In the genomic region with DNA sequence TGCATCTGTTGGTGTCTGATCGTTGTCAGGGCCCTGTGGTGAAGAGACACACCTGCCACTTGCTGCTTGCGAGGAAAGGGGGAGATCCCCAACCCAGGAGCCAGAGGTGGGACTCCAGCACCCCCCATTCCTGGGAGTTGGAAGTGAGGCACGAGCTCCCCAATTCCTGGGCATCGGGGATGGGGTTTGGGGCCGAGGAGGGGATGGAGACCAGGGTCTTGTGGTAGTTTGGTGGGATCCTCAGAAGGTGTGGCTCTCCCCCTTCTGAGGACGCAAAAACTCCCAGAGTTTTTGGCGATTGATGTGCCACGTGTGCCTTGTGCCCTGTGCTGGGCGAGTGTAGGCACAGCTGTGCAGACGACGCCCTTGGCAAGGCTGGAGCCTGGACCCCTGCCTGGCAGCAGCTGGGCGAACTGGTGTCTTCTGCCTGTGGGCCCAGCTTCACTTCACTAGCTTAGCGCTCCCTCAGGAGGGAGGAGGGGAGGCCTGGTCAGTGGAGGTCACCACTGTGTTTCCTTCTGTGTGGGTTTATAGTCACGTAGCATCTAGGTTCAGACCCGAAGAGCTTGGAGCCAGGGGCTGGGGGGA, we compare ENCODE assay signal across 9 cellular contexts. TPM values are rescaled to one million over a fixed set of nuclear protein-coding genes. Genes with fewer than 3 reads are reported as not detected.
DNase-seq lines count a peak whose midpoint lies in the region; ATAC-seq and TF ChIP-seq lines count a peak whose summit lies in the region.
"Had no signal": no experiment of that assay in that cellular context is flagged by ENCODE, and none has a peak within 500 bp of the region (broad histone marks: within the 10 kb centered on the region; RNA-seq: fewer than 3 reads in every experiment).

No MANE protein-coding gene starts in this region.

- peaks cover 74% of the 10 kb centered on the region for H3K79me2 ChIP-seq in ACC112 (ENCODE audit: control insufficient read depth, insufficient read depth, low read length, unreplicated experiment)
- H3K79me2 ChIP-seq in neural progenitor cell (ENCODE audit: low read depth) = peaks cover 45% of the 10 kb centered on the region

- H3K4me1 Mint-ChIP-seq in HFFc6 (ENCODE audit: low read depth) (peaks cover 15% of the 10 kb centered on the region), neural progenitor cell (peaks cover 19% of the 10 kb centered on the region), glutamatergic neuron (ENCODE audit: low read depth, unreplicated experiment) (peaks cover 12% of the 10 kb centered on the region)
- peaks cover 33% of the 10 kb centered on the region for H3K4me1 Mint-ChIP-seq in central memory CD8-positive, alpha-beta T cell

- peaks cover 7% of the 10 kb centered on the region for H3F3A ChIP-seq in neural progenitor cell (ENCODE audit: low read depth)

- no peak for ATAC-seq in central memory CD8-positive, alpha-beta T cell (replicated peaks; ENCODE audit: extremely low read depth, poor library complexity, severe bottlenecking)

- H3K36me3 ChIP-seq in ACC112 (ENCODE audit: insufficient read depth, low read length) = no peaks in the 10 kb centered on the region
- no peaks in the 10 kb centered on the region for H3K36me3 ChIP-seq in neural progenitor cell

- DNase-seq in HFFc6 = no peak
- peak in 1 of 2 donors; percentile 12 for DNase-seq in central memory CD8-positive, alpha-beta T cell (ENCODE audit: low spot score in 2 of 2)
- no peak for DNase-seq in neural progenitor cell (ENCODE audit: low spot score)
- DNase-seq in GOT3 (lab: John Stamatoyannopoulos, UW) = no peak
- no peak for DNase-seq in activated CD4-positive, CD25-positive, alpha-beta regulatory T cell (lab: John Stamatoyannopoulos, UW)
- no peak for DNase-seq in glutamatergic neuron
- no peak for DNase-seq in NCI-H748 treated with DMSO at 0.1 percent for 48 hours (lab: John Stamatoyannopoulos, UW)
- DNase-seq: NCI-H1092 had no signal

- H3K27me3 Mint-ChIP-seq in HFFc6 (ENCODE audit: insufficient read depth) (peaks cover 2% of the 10 kb centered on the region), neural progenitor cell (ENCODE audit: insufficient read depth, low read depth) (peaks cover 10% of the 10 kb centered on the region), glutamatergic neuron (ENCODE audit: unreplicated experiment) (peaks cover 14% of the 10 kb centered on the region)
- H3K27me3 Mint-ChIP-seq in central memory CD8-positive, alpha-beta T cell = no peaks in the 10 kb centered on the region

- H3K27me3 ChIP-seq in ACC112 (ENCODE audit: insufficient read depth, low read length) (0 out of 2 replicates have a peak, but pooled peaks cover 1% of the 10 kb centered on the region), neural progenitor cell (peaks cover 14% of the 10 kb centered on the region)

- H3K4me3 Mint-ChIP-seq in HFFc6 = peak overlapping the region; percentile 99
- H3K4me3 Mint-ChIP-seq in central memory CD8-positive, alpha-beta T cell = peak overlapping the region; percentile 96
- peak overlapping the region; percentile 98 for H3K4me3 Mint-ChIP-seq in neural progenitor cell
- H3K4me3 Mint-ChIP-seq in glutamatergic neuron (ENCODE audit: unreplicated experiment) = no peak overlapping the region

- H4K20me1 ChIP-seq in neural progenitor cell (ENCODE audit: low read depth) = peaks cover 14% of the 10 kb centered on the region

- H3K27ac ChIP-seq in ACC112 (ENCODE audit: low read depth, low read length) (no peak overlapping the region), neural progenitor cell (no peak overlapping the region)

- H3K4me1 ChIP-seq in ACC112 (ENCODE audit: control insufficient read depth, insufficient read depth, low read length, unreplicated experiment) (peaks cover 19% of the 10 kb centered on the region), neural progenitor cell (peaks cover 6% of the 10 kb centered on the region)

- H3K36me3 Mint-ChIP-seq in HFFc6 (ENCODE audit: low read depth) (peaks cover 5% of the 10 kb centered on the region; the same call in 1 of the 2 replicates), neural progenitor cell (no peaks in the 10 kb centered on the region), glutamatergic neuron (ENCODE audit: unreplicated experiment) (no peaks in the 10 kb centered on the region)
- H3K36me3 Mint-ChIP-seq in central memory CD8-positive, alpha-beta T cell (ENCODE audit: insufficient read depth) = peaks cover 36% of the 10 kb centered on the region

- peak overlapping the region; percentile 51 for H3K27ac Mint-ChIP-seq in HFFc6
- H3K27ac Mint-ChIP-seq in central memory CD8-positive, alpha-beta T cell (ENCODE audit: low read depth) = peak overlapping the region; percentile 93
- H3K27ac Mint-ChIP-seq in neural progenitor cell = no peak overlapping the region
- H3K27ac Mint-ChIP-seq in glutamatergic neuron (ENCODE audit: unreplicated experiment) = no peak overlapping the region

- H2AFZ ChIP-seq in ACC112 (ENCODE audit: low read length, unreplicated experiment) (no peak overlapping the region), neural progenitor cell (replicated peaks) (no peak overlapping the region)

- peak overlapping the region; percentile 86 for H3K4me3 ChIP-seq in ACC112 (ENCODE audit: low read depth, low read length)
- H3K4me3 ChIP-seq in neural progenitor cell = no peak overlapping the region

- H3K9me3 Mint-ChIP-seq in HFFc6 (no peaks in the 10 kb centered on the region), neural progenitor cell (no peaks in the 10 kb centered on the region), glutamatergic neuron (ENCODE audit: unreplicated experiment) (peaks cover 14% of the 10 kb centered on the region)
- H3K9me3 Mint-ChIP-seq in central memory CD8-positive, alpha-beta T cell = no peaks in the 10 kb centered on the region

- H3K9ac ChIP-seq in neural progenitor cell = no peak overlapping the region

- no peak for TF ChIP-seq CTCF in HFFc6 (IDR thresholded peaks at IDR 0.05)
- no peak for TF ChIP-seq CTCF in neural progenitor cell (IDR thresholded peaks at IDR 0.05)
- TF ChIP-seq CTCF in glutamatergic neuron (IDR thresholded peaks at IDR 0.05; ENCODE audit: partially characterized antibody, unreplicated experiment) = no peak

- H3K4me2 ChIP-seq in neural progenitor cell = no peak overlapping the region

- H3K9me3 ChIP-seq in neural progenitor cell (ENCODE audit: low read depth) = no peaks in the 10 kb centered on the region

RNA-seq across cellular contexts. Expression of a gene that starts 2.6 kb away (rescaled TPM):
- total RNA-seq in HFFc6 (2021; fragmentation: NEBNext Ultra II Directional; extraction: Animal tissue kit (Norgen Biotek cat#: 25700)) = 100 to 1,000 TPM; 215 to 313 (median 247) TPM
- total RNA-seq in neural progenitor cell (ENCODE audit: low replicate concordance) (87.7 and 119 TPM in 2 replicates), glutamatergic neuron (ENCODE audit: unreplicated experiment) (128 TPM)

RNA-seq across cellular contexts. Expression of a gene that starts 7.0 kb away (rescaled TPM):
- 1 to 10 TPM; 1.1 to 2.3 (median 1.2) TPM for total RNA-seq in HFFc6 (2021; fragmentation: NEBNext Ultra II Directional; extraction: Animal tissue kit (Norgen Biotek cat#: 25700))
- 0.25 TPM in 1 of 2 replicates, not detected in the other for total RNA-seq in neural progenitor cell (ENCODE audit: low replicate concordance)
- 3.0 TPM for total RNA-seq in glutamatergic neuron (ENCODE audit: unreplicated experiment)

RNA-seq across cellular contexts. Expression of a gene that starts 22.9 kb away (rescaled TPM):
- 1 to 10 TPM; 4.2 to 5.8 (median 4.7) TPM for total RNA-seq in HFFc6 (2021; fragmentation: NEBNext Ultra II Directional; extraction: Animal tissue kit (Norgen Biotek cat#: 25700))
- total RNA-seq in neural progenitor cell (ENCODE audit: low replicate concordance) = 2.2 and 6.7 TPM in 2 replicates
- total RNA-seq in glutamatergic neuron (ENCODE audit: unreplicated experiment) = 7.7 TPM

RNA-seq across cellular contexts. Expression of a gene that starts 33.6 kb away (rescaled TPM):
- 10 to 100 TPM; 48.3 to 55.4 (median 49.6) TPM for total RNA-seq in HFFc6 (2021; fragmentation: NEBNext Ultra II Directional; extraction: Animal tissue kit (Norgen Biotek cat#: 25700))
- total RNA-seq in neural progenitor cell (ENCODE audit: low replicate concordance) = 42.4 and 68.3 TPM in 2 replicates
- total RNA-seq in glutamatergic neuron (ENCODE audit: unreplicated experiment) = 61.5 TPM

RNA-seq across cellular contexts. Expression of a gene that starts 39.6 kb away (rescaled TPM):
- total RNA-seq in HFFc6 (2021; fragmentation: NEBNext Ultra II Directional; extraction: Animal tissue kit (Norgen Biotek cat#: 25700)) = 10 to 100 TPM; 10.4 to 17.2 (median 12.5) TPM
- total RNA-seq in neural progenitor cell (ENCODE audit: low replicate concordance) = 11.8 and 19.7 TPM in 2 replicates
- 21.9 TPM for total RNA-seq in glutamatergic neuron (ENCODE audit: unreplicated experiment)

Comparison
In these comparisons a context has a peak if more than half of its experiments do, and no peak if none do; other contexts are left out.
1. H3K27ac Mint-ChIP-seq: peak in HFFc6 (single experiment) and central memory CD8-positive, alpha-beta T cell (single experiment); none in neural progenitor cell (single experiment) and glutamatergic neuron (single experiment).